In genomic region chr1:107936498-107937481, GRCh38 we compare ENCODE assay signal across 7 cellular contexts. TPM values are rescaled to one million over a fixed set of nuclear protein-coding genes. Genes with fewer than 3 reads are reported as not detected.
DNase-seq lines count a peak whose midpoint lies in the region; ATAC-seq lines count a peak whose summit lies in the region.

No MANE protein-coding gene starts in this region.

- H3K9ac ChIP-seq in iPS-20b (ENCODE audit: low read depth, low read length): peak overlapping the region; percentile 8; the same call in 1 of the 2 replicates

- H3K4me1 ChIP-seq in iPS-20b (ENCODE audit: insufficient read depth, low read length): peaks cover 21% of the 10 kb centered on the region

- no peak overlapping the region for H3K27ac ChIP-seq in iPS-20b (ENCODE audit: low read length)

- DNase-seq in RPMI7951 (ENCODE audit: low read depth): peak; percentile 99
- DNase-seq in amniotic stem cell (lab: John Stamatoyannopoulos, UW): peak; percentile 49
- peak; percentile 35 to 45 for DNase-seq in stimulated activated CD8-positive, alpha-beta memory T cell treated with anti-CD3 and anti-CD28 coated beads, Interleukin-7, amount 100 ng/mL, for 4 hours (ENCODE audit: low read depth in 2 of 2)
- no peak for DNase-seq in NCI-H128 (lab: John Stamatoyannopoulos, UW; ENCODE audit: unreplicated experiment)

- H3K27me3 ChIP-seq in iPS-20b (ENCODE audit: insufficient read depth, low read length): no peaks in the 10 kb centered on the region

- ATAC-seq in GM18519 (IDR thresholded peaks at IDR 0.05; ENCODE audit: low FRiP score, unreplicated experiment) (peak; percentile 31), HG03060 (IDR thresholded peaks at IDR 0.05; ENCODE audit: low read depth, unreplicated experiment) (peak; percentile 31)

- H3K4me3 ChIP-seq in iPS-20b (ENCODE audit: low read length): peak overlapping the region; percentile 9; the same call in 1 of the 2 replicates

- H3K36me3 ChIP-seq in iPS-20b (ENCODE audit: insufficient read depth, low read depth, low read length): no peaks in the 10 kb centered on the region

- no peaks in the 10 kb centered on the region for H3K9me3 ChIP-seq in iPS-20b (ENCODE audit: insufficient read depth, low read depth, low read length)

RNA-seq across cellular contexts. Expression of gene VAV3, which starts 28.2 kb away (rescaled TPM):
- 0.84 and 1.7 TPM in 2 replicates for total RNA-seq in RPMI7951 (2014; rRNA removed; shearing (Covaris generic))
